Comparison of ENCODE assay signal across 16 cellular contexts in the genomic region with DNA sequence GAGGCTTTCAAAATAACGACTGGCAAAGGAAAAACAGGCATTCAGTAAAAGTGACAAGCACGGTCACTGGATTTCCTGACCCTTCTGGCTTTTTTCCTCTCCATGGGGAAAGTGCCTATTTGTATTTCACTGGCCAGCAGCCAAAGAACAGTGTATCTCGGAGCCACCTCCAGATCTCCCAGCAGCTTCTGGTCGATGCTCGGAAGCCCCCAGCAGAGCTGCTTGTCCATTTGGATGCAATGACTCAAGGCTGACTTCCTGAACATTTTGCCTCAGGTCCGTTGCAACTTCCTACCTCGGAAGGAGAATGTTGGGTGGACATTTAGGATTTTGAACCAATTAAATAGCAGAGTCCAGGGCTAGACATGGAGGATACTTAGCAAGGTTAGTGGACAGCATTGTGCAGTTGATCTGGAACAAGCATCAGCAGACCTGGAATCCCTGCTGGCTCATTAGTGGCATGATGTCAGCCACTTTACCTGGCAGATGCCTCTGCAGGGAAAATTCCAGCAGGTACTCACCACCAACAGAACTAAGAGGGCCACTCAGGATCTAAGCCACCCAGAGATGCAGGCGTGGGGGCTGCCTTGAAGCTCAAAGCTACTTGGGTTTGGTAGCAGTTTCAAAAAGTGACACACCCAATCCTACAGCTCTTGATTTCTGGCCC. TPM values are rescaled to one million over a fixed set of nuclear protein-coding genes. Genes with fewer than 3 reads are reported as not detected.
A peak's percentile ranks its signal among the peaks of the same experiment; 100 is the strongest.
DNase-seq lines count a peak whose midpoint lies in the region; ATAC-seq, FAIRE-seq and TF ChIP-seq lines count a peak whose summit lies in the region.
"Had no signal": no experiment of that assay in that cellular context is flagged by ENCODE, and none has a peak within 500 bp of the region (broad histone marks: within the 10 kb centered on the region; RNA-seq: fewer than 3 reads in every experiment).

No MANE protein-coding gene starts in this region.

- no peaks in the 10 kb centered on the region for H4K20me1 ChIP-seq in mammary epithelial cell (ENCODE audit: insufficient read depth, low read length)

- FAIRE-seq in pancreas (lab: Jason Lieb, UNC), result no peak

- H3K9ac ChIP-seq in mammary epithelial cell (ENCODE audit: insufficient read depth, low read length), result no peak overlapping the region

- H3K79me2 ChIP-seq in mammary epithelial cell (ENCODE audit: insufficient read depth, low read length), result no peaks in the 10 kb centered on the region

- TF ChIP-seq POLR2A in breast epithelium (IDR thresholded peaks at IDR 0.05) (no peak), uterus (IDR thresholded peaks at IDR 0.05) (no peak)

- intact Hi-C loops in breast epithelium (cut with DNase I; ENCODE audit: low total_unique reads) (no loop called here), mammary epithelial cell (cut with micrococcal nuclease) (no loop called here), dorsolateral prefrontal cortex (cut with DNase I) (no loop called here), pancreas (cut with DNase I) (no loop called here), uterus (cut with DNase I; ENCODE audit: low total_unique reads) (no loop called here)

- dilution Hi-C loops in mammary epithelial cell (cut with HindIII; ENCODE audit: low sequenced_read_pairs), result no loop called here

- no peaks in the 10 kb centered on the region for H3K4me1 ChIP-seq in breast epithelium
- H3K4me1 ChIP-seq in mammary epithelial cell (ENCODE audit: insufficient read depth, low read length), result peaks cover 3% of the 10 kb centered on the region
- H3K4me1 ChIP-seq in pancreas, result peaks cover 0 to 3% (median 0%) of the 10 kb centered on the region in 3 donors
- H3K4me1 ChIP-seq in uterus, result no peaks in the 10 kb centered on the region

- in situ Hi-C loops in mammary epithelial cell (cut with MboI; ENCODE audit: low sequenced_read_pairs in 2 of 2), result no loop called here

- TF ChIP-seq CTCF in breast epithelium (IDR thresholded peaks at IDR 0.05) (no peak), mammary epithelial cell (conservative IDR thresholded peaks at IDR 0.05 in 1 of 2, IDR thresholded peaks at IDR 0.05 in 1 of 2; ENCODE audit: extremely low read depth in 1 of 2, insufficient read depth in 1 of 2, low read depth in 1 of 2, low read length in 2 of 2) (no peak), dorsolateral prefrontal cortex (IDR thresholded peaks at IDR 0.05 in 54 of 56, conservative IDR thresholded peaks at IDR 0.05 in 2 of 56; ENCODE audit: low read depth in 1 of 56, partially characterized antibody in 56 of 56) (no peak), pancreas (IDR thresholded peaks at IDR 0.05) (no peak), uterus (IDR thresholded peaks at IDR 0.05) (no peak)

- 54% methylated on average over 7 of the region's 8 CpGs for WGBS in mammary epithelial cell (ENCODE audit: low coverage, missing lambda C conversion rate)
- WGBS in pancreas, 2 donors, result 40 to 42% methylated on average over 8 of the region's 8 CpGs

- no peaks in the 10 kb centered on the region for H3K9me3 ChIP-seq in breast epithelium
- H3K9me3 ChIP-seq in mammary epithelial cell (replicated peaks; ENCODE audit: insufficient read depth, low read length), result no peaks in the 10 kb centered on the region
- no peaks in the 10 kb centered on the region for H3K9me3 ChIP-seq in pancreas
- H3K9me3 ChIP-seq in uterus, result no peaks in the 10 kb centered on the region
- H3K9me3 ChIP-seq: thoracic aorta had no signal

- CTCF ChIA-PET in mammary epithelial cell (lab: Charles Lee; ENCODE audit: low non-redundant PET), result no interaction called here

- ATAC-seq in pancreas, result peak; percentile 30 to 57 (median 56)
- ATAC-seq in GM18868 (IDR thresholded peaks at IDR 0.05; ENCODE audit: unreplicated experiment), result no peak
- ATAC-seq in GM19395 (IDR thresholded peaks at IDR 0.05; ENCODE audit: unreplicated experiment), result no peak
- ATAC-seq: activated T-helper 17 cell treated with anti-CD3 and anti-CD28 coated beads, Interleukin-2, amount 50 U/mL, for 72 hours; esophagus mucosa had no signal

- H3K36me3 ChIP-seq in breast epithelium, result no peaks in the 10 kb centered on the region
- no peaks in the 10 kb centered on the region for H3K36me3 ChIP-seq in mammary epithelial cell (ENCODE audit: insufficient read depth, low read length)
- no peaks in the 10 kb centered on the region for H3K36me3 ChIP-seq in pancreas
- no peaks in the 10 kb centered on the region for H3K36me3 ChIP-seq in uterus
- H3K36me3 ChIP-seq: brain microvascular endothelial cell, thoracic aorta had no signal

- H3K4me3 ChIP-seq in breast epithelium, result peak overlapping the region; percentile 44 to 53 (median 53)
- no peak overlapping the region for H3K4me3 ChIP-seq in mammary epithelial cell (replicated peaks in 1 of 3; ENCODE audit: insufficient read depth in 1 of 3, low read depth in 2 of 3, low read length in 3 of 3)
- H3K4me3 ChIP-seq in dorsolateral prefrontal cortex, result peak overlapping the region; percentile 21 to 74 (median 56)
- H3K4me3 ChIP-seq in pancreas, result no peak overlapping the region
- peak overlapping the region; percentile 2 to 21 for H3K4me3 ChIP-seq in uterus

- H3K4me2 ChIP-seq in mammary epithelial cell (ENCODE audit: insufficient read depth, low read depth, low read length), result no peak overlapping the region

- BruUV-seq in mammary epithelial cell (replicated peaks; lab: Mats Ljungman, UMichigan), result no TSS peak

- H3K27me3 ChIP-seq in breast epithelium (no peaks in the 10 kb centered on the region), mammary epithelial cell (ENCODE audit: insufficient read depth, low read length) (peaks cover 4% of the 10 kb centered on the region), dorsolateral prefrontal cortex (peaks cover 0 to 5% (median 0%) of the 10 kb centered on the region in 45 donors), pancreas (no peaks in the 10 kb centered on the region), uterus (no peaks in the 10 kb centered on the region)
- H3K27me3 ChIP-seq: brain microvascular endothelial cell had no signal

- no peak for DNase-seq in breast epithelium (ENCODE audit: low spot score in 2 of 2)
- DNase-seq in mammary epithelial cell, result no peak
- peak in 1 of 10 donors; percentile 61 for DNase-seq in dorsolateral prefrontal cortex
- DNase-seq in pancreas, result no peak
- DNase-seq in uterus, result peak in 1 of 2 donors; percentile 47
- no peak for DNase-seq in retina
- DNase-seq: activated CD4-positive, alpha-beta T cell treated with anti-CD3 and anti-CD28 coated beads, Interleukin-2, amount 50 U/mL, for 4 hours; brain microvascular endothelial cell; NCI-H446 had no signal

- peak overlapping the region; percentile 81 to 88 for H3K27ac ChIP-seq in breast epithelium
- H3K27ac ChIP-seq in mammary epithelial cell (ENCODE audit: insufficient read depth, low read depth, low read length), result no peak overlapping the region
- peak overlapping the region; percentile 23 to 97 (median 86) for H3K27ac ChIP-seq in dorsolateral prefrontal cortex
- peak overlapping the region in 3 of 4 donors; percentile 4 to 62 (median 16) for H3K27ac ChIP-seq in pancreas
- peak overlapping the region; percentile 71 to 82 for H3K27ac ChIP-seq in uterus
- H3K27ac ChIP-seq: brain microvascular endothelial cell had no signal

- H2AFZ ChIP-seq in mammary epithelial cell (ENCODE audit: low read depth, low read length), result no peak overlapping the region

RNA-seq across cellular contexts. Expression of a gene that starts 1.1 kb away (rescaled TPM):
- total RNA-seq in breast epithelium, result 10 to 100 TPM; 17.7 to 64.5 (median 31.9) TPM
- under 1 TPM in 1 of 2 donors, not detected in 1; under 0.01 TPM for total RNA-seq in mammary epithelial cell
- not detected for polyA plus RNA-seq in mammary epithelial cell
- polyA minus RNA-seq in mammary epithelial cell, result not detected
- 1,000 to 10,000 TPM in 22 of 120 experiments, 100 to 1,000 TPM in 98; 392 to 2,029 (median 764) TPM for total RNA-seq in dorsolateral prefrontal cortex
- 1 to 10 TPM; 1.7 to 8.0 (median 5.2) TPM for total RNA-seq in pancreas
- 10 to 100 TPM in 1 of 2 donors, 1 to 10 TPM in 1; 6.9 to 21.0 TPM for polyA plus RNA-seq in pancreas
- 100 to 1,000 TPM in 1 of 4 donors, 10 to 100 TPM in 3; 16.2 to 140 (median 61.2) TPM for total RNA-seq in uterus
- total RNA-seq: A673; activated T-helper 17 cell treated with anti-CD3 and anti-CD28 coated beads, Interleukin-2, amount 50 U/mL, for 72 hours had no signal

RNA-seq across cellular contexts. Expression of a gene that starts 39.1 kb away (rescaled TPM):
- total RNA-seq in breast epithelium, result 10 to 100 TPM; 12.1 to 31.5 (median 17.6) TPM
- 1 to 10 TPM in 1 of 2 donors, not detected in 1; 1.0 TPM for total RNA-seq in mammary epithelial cell
- polyA plus RNA-seq in mammary epithelial cell, result 0.74 TPM
- polyA minus RNA-seq in mammary epithelial cell, result 8.9 TPM
- 10 to 100 TPM in 32 of 120 experiments, 1 to 10 TPM in 88; 2.1 to 21.2 (median 8.1) TPM for total RNA-seq in dorsolateral prefrontal cortex
- total RNA-seq in pancreas, result 10 to 100 TPM in 1 of 6 donors, 1 to 10 TPM in 5; 1.3 to 13.3 (median 7.1) TPM
- 10 to 100 TPM in 1 of 2 donors, 1 to 10 TPM in 1; 7.9 to 11.3 TPM for polyA plus RNA-seq in pancreas
- total RNA-seq in uterus, result 10 to 100 TPM; 10.3 to 33.7 (median 23.6) TPM
- total RNA-seq: activated T-helper 17 cell treated with anti-CD3 and anti-CD28 coated beads, Interleukin-2, amount 50 U/mL, for 72 hours; HT-29 had no signal

Comparison
In these comparisons a context has a peak if more than half of its experiments do, and no peak if none do; other contexts are left out.
1. H3K4me3 ChIP-seq: peak in breast epithelium (3 of 3), dorsolateral prefrontal cortex (59 of 59) and uterus (2 of 2); none in mammary epithelial cell (0 of 3) and pancreas (0 of 4).
2. ATAC-seq: peak in pancreas (4 of 4); none in GM18868 (single experiment) and GM19395 (single experiment).